8 cellular contexts compared by ENCODE assay signal in the genomic region with DNA sequence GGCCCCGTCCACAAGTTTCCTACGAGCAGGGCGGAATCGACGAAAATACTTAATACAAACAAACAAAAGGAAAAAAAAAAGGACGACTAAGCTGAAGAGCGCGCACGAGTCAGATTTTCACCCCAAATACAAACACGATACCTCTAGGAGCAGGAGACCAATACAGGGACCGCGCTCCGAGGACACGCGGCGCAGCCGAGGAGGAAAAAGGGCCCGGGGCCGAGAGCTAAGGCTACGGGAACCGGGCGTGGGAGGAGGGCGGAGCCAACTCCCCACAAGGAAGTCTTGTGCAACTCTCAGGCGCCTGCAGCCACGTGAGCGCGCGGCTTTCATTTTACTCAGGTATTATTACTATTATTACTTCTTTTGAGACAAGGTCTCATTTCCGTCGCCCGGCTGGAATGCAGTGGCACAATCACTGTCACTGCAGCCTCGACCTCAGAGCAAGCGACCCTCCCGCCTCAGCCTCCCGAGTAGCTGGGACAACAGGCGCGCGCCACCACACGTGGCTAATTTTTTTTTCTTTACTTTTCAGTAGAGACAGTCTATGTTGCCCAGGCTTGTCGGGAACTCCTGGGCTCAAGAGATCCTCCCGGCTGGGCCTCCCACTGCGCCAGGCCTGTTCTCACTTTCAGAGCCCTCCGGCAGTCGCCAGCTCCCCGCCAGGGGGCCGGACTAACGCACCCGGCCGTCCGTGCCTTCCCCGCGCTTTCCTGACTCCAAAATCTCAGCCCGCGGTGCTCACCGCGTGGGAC. TPM values are rescaled to one million over a fixed set of nuclear protein-coding genes. Genes with fewer than 3 reads are reported as not detected.
A peak's percentile ranks its signal among the peaks of the same experiment; 100 is the strongest.
DNase-seq lines count a peak whose midpoint lies in the region; ATAC-seq and TF ChIP-seq lines count a peak whose summit lies in the region.

No MANE protein-coding gene starts in this region.

- H3K27ac Mint-ChIP-seq in naive B cell = peak overlapping the region; percentile 99 to 100 (median 100)
- peak overlapping the region; percentile 99 for H3K27ac Mint-ChIP-seq in stimulated activated effector memory CD8-positive, alpha-beta T cell treated with anti-CD3 and anti-CD28 coated beads, Interleukin-12 subunit alpha, Interleukin-12 subunit beta, amount 100 ng/mL, for 72 hours

- no peaks in the 10 kb centered on the region for H3K36me3 Mint-ChIP-seq in naive B cell
- H3K36me3 Mint-ChIP-seq in stimulated activated effector memory CD8-positive, alpha-beta T cell treated with anti-CD3 and anti-CD28 coated beads, Interleukin-12 subunit alpha, Interleukin-12 subunit beta, amount 100 ng/mL, for 72 hours = peaks cover 76% of the 10 kb centered on the region

- peaks cover 75% of the 10 kb centered on the region for H3K79me2 ChIP-seq in PC-3 (ENCODE audit: low read length)

- H3K9me2 ChIP-seq in PC-3 (replicated peaks; ENCODE audit: low read length) = no peaks in the 10 kb centered on the region

- intact Hi-C loops in PC-3 (cut with micrococcal nuclease) = loop anchor here (1.0 to 2.0 kb wide), 2 partner anchors 10 to 17 kb away; no protein-coding TSS in a partner anchor
- intact Hi-C loops in esophagus muscularis mucosa (cut with DNase I) = no loop called here

- under 1% methylated on average over 52 of the region's 56 CpGs for WGBS in esophagus muscularis mucosa

- peaks cover 3% of the 10 kb centered on the region for H3F3A ChIP-seq in PC-3 (ENCODE audit: low read length, unreplicated experiment)

- H3K9me3 Mint-ChIP-seq in naive B cell = no peaks in the 10 kb centered on the region
- no peaks in the 10 kb centered on the region for H3K9me3 Mint-ChIP-seq in stimulated activated effector memory CD8-positive, alpha-beta T cell treated with anti-CD3 and anti-CD28 coated beads, Interleukin-12 subunit alpha, Interleukin-12 subunit beta, amount 100 ng/mL, for 72 hours

- peak overlapping the region; percentile 100 for H3K9ac ChIP-seq in PC-3 (ENCODE audit: low read length)

- H3K9me3 ChIP-seq in PC-3 (ENCODE audit: low read length) (no peaks in the 10 kb centered on the region), esophagus muscularis mucosa (no peaks in the 10 kb centered on the region)

- TF ChIP-seq CTCF in GM20000 (IDR thresholded peaks at IDR 0.05; ENCODE audit: extremely low read depth, missing control alignments) (no peak), PC-3 (conservative IDR thresholded peaks at IDR 0.05; ENCODE audit: low read depth, low read length) (peak; percentile 55), esophagus muscularis mucosa (IDR thresholded peaks at IDR 0.05) (peak; percentile 20 to 47 (median 40))

- peak overlapping the region; percentile 91 for H3K27ac ChIP-seq in PC-3 (ENCODE audit: low read length)
- H3K27ac ChIP-seq in esophagus muscularis mucosa (replicated peaks in 1 of 4) = peak overlapping the region; percentile 96 to 100 (median 100)

- peak; percentile 71 for TF ChIP-seq POLR2A in esophagus muscularis mucosa (IDR thresholded peaks at IDR 0.05; ENCODE audit: low read depth)

- peak; percentile 43 for DNase-seq in DMS 273 treated with DMSO at 0.1 percent for 48 hours (lab: John Stamatoyannopoulos, UW)
- peak; percentile 94 for DNase-seq in GM20000 (ENCODE audit: low spot score)
- peak; percentile 70 for DNase-seq in HS-5 (ENCODE audit: low read depth)
- peak; percentile 92 for DNase-seq in PC-3
- peak; percentile 88 to 93 for DNase-seq in activated T-cell treated with anti-CD3 and anti-CD28 coated beads, Interleukin-2, amount 50 U/mL, for 48 hours
- DNase-seq in esophagus muscularis mucosa (ENCODE audit: extremely low spot score) = peak; percentile 97
- DNase-seq in naive B cell = peak; percentile 82
- DNase-seq in stimulated activated effector memory CD8-positive, alpha-beta T cell treated with anti-CD3 and anti-CD28 coated beads, Interleukin-12 subunit alpha, Interleukin-12 subunit beta, amount 100 ng/mL, for 72 hours (ENCODE audit: low spot score in 2 of 2) = peak; percentile 77 to 91

- POLR2A ChIA-PET in PC-3 (lab: Charles Lee; ENCODE audit: unreplicated experiment) = interaction anchor here (0.7 kb wide), 2 partner anchors 46 to 279 kb away, joined by 3 to 4 read pairs; no protein-coding TSS in a partner anchor

- H3K4me3 Mint-ChIP-seq in naive B cell = peak overlapping the region; percentile 96 to 100 (median 99)
- H3K4me3 Mint-ChIP-seq in stimulated activated effector memory CD8-positive, alpha-beta T cell treated with anti-CD3 and anti-CD28 coated beads, Interleukin-12 subunit alpha, Interleukin-12 subunit beta, amount 100 ng/mL, for 72 hours = peak overlapping the region; percentile 96

- H3K4me3 ChIP-seq in PC-3 (ENCODE audit: low read length) (peak overlapping the region; percentile 98), esophagus muscularis mucosa (peak overlapping the region; percentile 71 to 94 (median 90))

- H3K4me2 ChIP-seq in PC-3 (ENCODE audit: low read length) = peak overlapping the region; percentile 99

- H4K20me1 ChIP-seq in PC-3 (ENCODE audit: low read length) = peaks cover 40% of the 10 kb centered on the region

- H3K27me3 ChIP-seq in PC-3 (ENCODE audit: low read length) (no peaks in the 10 kb centered on the region), esophagus muscularis mucosa (no peaks in the 10 kb centered on the region)

- no peaks in the 10 kb centered on the region for H3K27me3 Mint-ChIP-seq in naive B cell

- TSS peak; percentile 19 for BruUV-seq in PC-3 (replicated peaks; lab: Mats Ljungman, UMichigan)

- ATAC-seq in PC-3 (peak; percentile 31), naive B cell (ENCODE audit: low read depth in 2 of 2) (peak; percentile 44 to 45)
- ATAC-seq in stimulated activated effector memory CD8-positive, alpha-beta T cell treated with anti-CD3 and anti-CD28 coated beads, Interleukin-12 subunit alpha, Interleukin-12 subunit beta, amount 100 ng/mL, for 72 hours = peak; percentile 64

- H3K4me1 ChIP-seq in PC-3 (ENCODE audit: insufficient read depth, low read length) (peaks cover 37% of the 10 kb centered on the region), esophagus muscularis mucosa (peaks cover 38 to 59% (median 52%) of the 10 kb centered on the region in 4 donors)

- CTCF ChIA-PET in PC-3 (lab: Charles Lee) = interaction anchor here (0.8 kb wide), 1 partner anchor 56 kb away, joined by 3 read pairs; no protein-coding TSS in a partner anchor

- peaks cover 10% of the 10 kb centered on the region for H3K36me3 ChIP-seq in PC-3 (ENCODE audit: low read depth, low read length)
- H3K36me3 ChIP-seq in esophagus muscularis mucosa = peaks cover 0 to 13% (median 3%) of the 10 kb centered on the region in 4 donors

- TF ChIP-seq EP300 in esophagus muscularis mucosa (IDR thresholded peaks at IDR 0.05) = no peak

- H3K4me1 Mint-ChIP-seq in naive B cell = peaks cover 36 to 71% (median 59%) of the 10 kb centered on the region in 3 donors
- peaks cover 45% of the 10 kb centered on the region for H3K4me1 Mint-ChIP-seq in stimulated activated effector memory CD8-positive, alpha-beta T cell treated with anti-CD3 and anti-CD28 coated beads, Interleukin-12 subunit alpha, Interleukin-12 subunit beta, amount 100 ng/mL, for 72 hours

- H2AFZ ChIP-seq in PC-3 (ENCODE audit: low read length) = peak overlapping the region; percentile 35

RNA-seq across cellular contexts. Expression of a gene that starts 1.2 kb away (rescaled TPM):
- total RNA-seq in PC-3 (2014; rRNA removed) = 417 and 421 TPM in 2 replicates
- 100 to 1,000 TPM; 113 to 243 (median 176) TPM for total RNA-seq in esophagus muscularis mucosa
- polyA plus RNA-seq in naive B cell (ENCODE audit: low read depth in 6 of 6) = 100 to 1,000 TPM; 166 to 228 (median 215) TPM

RNA-seq across cellular contexts. Expression of a gene that starts 29.2 kb away (rescaled TPM):
- total RNA-seq in PC-3 (2014; rRNA removed) = 7.0 and 9.4 TPM in 2 replicates
- total RNA-seq in esophagus muscularis mucosa = 10 to 100 TPM in 1 of 4 donors, 1 to 10 TPM in 3; 9.1 to 10.1 (median 10.0) TPM
- polyA plus RNA-seq in naive B cell (ENCODE audit: low read depth in 6 of 6) = 10 to 100 TPM in 2 of 6 donors, 1 to 10 TPM in 4; 5.6 to 18.3 (median 9.2) TPM

RNA-seq across cellular contexts. Expression of a gene that starts 36.3 kb away (rescaled TPM):
- total RNA-seq in PC-3 (2014; rRNA removed) = not detected in 2 replicates
- not detected for total RNA-seq in esophagus muscularis mucosa
- not detected for polyA plus RNA-seq in naive B cell (ENCODE audit: low read depth in 6 of 6)

Comparison
In these comparisons a context has a peak if more than half of its experiments do, and no peak if none do; other contexts are left out.
1. Peak in every context shown above with its lines: DNase-seq, ATAC-seq, H3K4me3 ChIP-seq and H3K27ac ChIP-seq.
2. DNase-seq: peak in every context shown above with its lines; median percentile 97 in esophagus muscularis mucosa; 94 in GM20000; 92 in PC-3; 90 in activated T-cell treated with anti-CD3 and anti-CD28 coated beads, Interleukin-2, amount 50 U/mL, for 48 hours; 84 in stimulated activated effector memory CD8-positive, alpha-beta T cell treated with anti-CD3 and anti-CD28 coated beads, Interleukin-12 subunit alpha, Interleukin-12 subunit beta, amount 100 ng/mL, for 72 hours; 82 in naive B cell; 70 in HS-5; 43 in DMS 273 treated with DMSO at 0.1 percent for 48 hours.